8 cellular contexts compared by ENCODE assay signal in the genomic region with DNA sequence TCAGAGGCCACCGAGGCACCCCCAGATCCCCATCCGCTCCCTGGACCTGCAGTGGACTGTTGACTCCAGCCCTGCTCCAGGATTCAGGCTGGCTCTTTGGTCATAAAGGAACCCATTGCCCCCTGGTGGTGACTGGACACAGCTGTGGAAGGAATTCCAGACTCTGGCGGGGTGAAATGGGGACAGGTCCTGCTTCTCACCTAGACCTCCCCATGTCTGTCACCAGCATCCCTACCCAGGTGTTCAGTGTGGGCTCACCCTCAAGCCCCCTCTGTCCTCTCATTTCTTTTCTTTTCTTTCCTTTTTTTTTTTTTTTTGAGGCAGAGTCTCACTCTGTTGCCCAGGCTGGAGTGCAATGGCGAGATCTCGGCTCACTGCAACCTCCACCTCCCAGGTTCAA. TPM values are rescaled to one million over a fixed set of nuclear protein-coding genes. Genes with fewer than 3 reads are reported as not detected.
A peak's percentile ranks its signal among the peaks of the same experiment; 100 is the strongest.
DNase-seq lines count a peak whose midpoint lies in the region; ATAC-seq and TF ChIP-seq lines count a peak whose summit lies in the region.

No MANE protein-coding gene starts in this region.

- H3K27ac ChIP-seq in WERI-Rb-1, result no peak overlapping the region

- TF ChIP-seq CTCF in WERI-Rb-1 (IDR thresholded peaks at IDR 0.05; ENCODE audit: low read depth, low read length), result peak; percentile 97
- peak; percentile 89 for TF ChIP-seq CTCF in kidney epithelial cell (IDR thresholded peaks at IDR 0.05; ENCODE audit: insufficient read depth, low read length, poor library complexity, severe bottlenecking)

- H3K36me3 ChIP-seq in WERI-Rb-1 (no peaks in the 10 kb centered on the region), kidney epithelial cell (ENCODE audit: control insufficient read depth, insufficient read depth, low read length) (no peaks in the 10 kb centered on the region)

- H3K4me3 ChIP-seq in WERI-Rb-1 (ENCODE audit: low read depth, low read length) (no peak overlapping the region), kidney epithelial cell (ENCODE audit: low read depth, low read length) (no peak overlapping the region)

- no peak for ATAC-seq in HG03280 (IDR thresholded peaks at IDR 0.05; ENCODE audit: unreplicated experiment)

- DNase-seq in NCI-H1436 (lab: John Stamatoyannopoulos, UW), result peak; percentile 74
- no peak for DNase-seq in NCI-H1436 treated with DMSO at 0.1 percent for 48 hours (lab: John Stamatoyannopoulos, UW)
- DNase-seq in NCI-H2107 treated with DMSO at 0.1 percent for 48 hours (lab: John Stamatoyannopoulos, UW; ENCODE audit: unreplicated experiment), result peak; percentile 29
- DNase-seq in WERI-Rb-1, result peak; percentile 91
- peak; percentile 49 for DNase-seq in central memory CD4-positive, alpha-beta T cell
- no peak for DNase-seq in kidney epithelial cell (ENCODE audit: low read depth)
- DNase-seq in stimulated activated CD4-positive, alpha-beta T cell treated with anti-CD3 and anti-CD28 coated beads, Interleukin-2, amount 100 ng/mL, for 4 hours (ENCODE audit: low read depth), result peak; percentile 41

- H3K9me3 ChIP-seq in WERI-Rb-1 (ENCODE audit: severe bottlenecking), result no peaks in the 10 kb centered on the region

- H3K27me3 ChIP-seq in WERI-Rb-1 (ENCODE audit: insufficient read depth, low read depth, severe bottlenecking), result no peaks in the 10 kb centered on the region
- no peaks in the 10 kb centered on the region for H3K27me3 ChIP-seq in kidney epithelial cell (ENCODE audit: control insufficient read depth, insufficient read depth, low read length)

RNA-seq across cellular contexts. Expression of gene STXBP1, which starts 25.5 kb away (rescaled TPM):
- total RNA-seq in kidney epithelial cell, result 23.8 and 27.5 TPM in 2 replicates

Comparison
In these comparisons a context has a peak if more than half of its experiments do, and no peak if none do; other contexts are left out.
1. DNase-seq: peak in NCI-H1436 (single experiment), NCI-H2107 treated with DMSO at 0.1 percent for 48 hours (single experiment), WERI-Rb-1 (single experiment), central memory CD4-positive, alpha-beta T cell (single experiment) and stimulated activated CD4-positive, alpha-beta T cell treated with anti-CD3 and anti-CD28 coated beads, Interleukin-2, amount 100 ng/mL, for 4 hours (single experiment); none in NCI-H1436 treated with DMSO at 0.1 percent for 48 hours (single experiment) and kidney epithelial cell (single experiment).